In genomic region chr15:94644433-94644832, GRCh38 we compare ENCODE assay signal across 28 cellular contexts.
"Had no signal": no experiment of that assay in that cellular context is flagged by ENCODE, and none has a peak within 500 bp of the region (broad histone marks: within the 10 kb centered on the region; RNA-seq: fewer than 3 reads in every experiment).

No MANE protein-coding gene starts in this region.

- H3K36me3 ChIP-seq: stomach, suprapubic skin, thoracic aorta, thyroid gland, tibial artery, tibial nerve, transverse colon, upper lobe of left lung, upper lobe of right lung, uterus, vagina had no signal

- H3K36me3 Mint-ChIP-seq: stimulated activated effector memory CD8-positive, alpha-beta T cell treated with anti-CD3 and anti-CD28 coated beads, Interleukin-12 subunit alpha, Interleukin-12 subunit beta, amount 100 ng/mL, for 72 hours; stimulated activated memory B cell treated with anti-CD40 and anti-IgM and Interleukin-4, amounts not matched to agents 10 μg/mL and 1 μg/mL and 100 μg/mL, for 72 hours; stimulated activated naive B cell treated with anti-CD40 and anti-IgM and Interleukin-4, amounts not matched to agents 10 μg/mL and 1 μg/mL and 100 μg/mL, for 72 hours had no signal

- H3K27ac ChIP-seq: stomach, suprapubic skin, thoracic aorta, thyroid gland, tibial artery, tibial nerve, transverse colon, upper lobe of left lung, upper lobe of right lung, uterus, vagina had no signal

- H3K9me3 ChIP-seq: stomach, suprapubic skin, thoracic aorta, thyroid gland, transverse colon, upper lobe of left lung, upper lobe of right lung, uterus, vagina had no signal

- H3K4me3 Mint-ChIP-seq: stimulated activated effector memory CD8-positive, alpha-beta T cell treated with anti-CD3 and anti-CD28 coated beads, Interleukin-12 subunit alpha, Interleukin-12 subunit beta, amount 100 ng/mL, for 72 hours; stimulated activated memory B cell treated with anti-CD40 and anti-IgM and Interleukin-4, amounts not matched to agents 10 μg/mL and 1 μg/mL and 100 μg/mL, for 72 hours; stimulated activated naive B cell treated with anti-CD40 and anti-IgM and Interleukin-4, amounts not matched to agents 10 μg/mL and 1 μg/mL and 100 μg/mL, for 72 hours; stimulated activated naive CD8-positive, alpha-beta T cell treated with anti-CD3 and anti-CD28 coated beads, Interleukin-15, amount 100 ng/mL, for 72 hours; stimulated activated naive CD8-positive, alpha-beta T cell treated with anti-CD3 and anti-CD28 coated beads, Interleukin-15, Interleukin-2, amounts not matched to agents 100 ng/mL and 50 ng/mL, for 24 hours; type B pancreatic cell had no signal

- H3K27me3 Mint-ChIP-seq: type B pancreatic cell had no signal

- H3K27ac Mint-ChIP-seq: stimulated activated effector memory CD8-positive, alpha-beta T cell treated with anti-CD3 and anti-CD28 coated beads, Interleukin-12 subunit alpha, Interleukin-12 subunit beta, amount 100 ng/mL, for 72 hours; stimulated activated memory B cell treated with anti-CD40 and anti-IgM and Interleukin-4, amounts not matched to agents 10 μg/mL and 1 μg/mL and 100 μg/mL, for 72 hours; stimulated activated naive B cell treated with anti-CD40 and anti-IgM and Interleukin-4, amounts not matched to agents 10 μg/mL and 1 μg/mL and 100 μg/mL, for 72 hours; stimulated activated naive CD8-positive, alpha-beta T cell treated with anti-CD3 and anti-CD28 coated beads, Interleukin-15, amount 100 ng/mL, for 72 hours; stimulated activated naive CD8-positive, alpha-beta T cell treated with anti-CD3 and anti-CD28 coated beads, Interleukin-15, Interleukin-2, amounts not matched to agents 100 ng/mL and 50 ng/mL, for 24 hours; type B pancreatic cell had no signal

- FAIRE-seq: urothelium cell line had no signal

- H3K9me3 Mint-ChIP-seq: stimulated activated effector memory CD8-positive, alpha-beta T cell treated with anti-CD3 and anti-CD28 coated beads, Interleukin-12 subunit alpha, Interleukin-12 subunit beta, amount 100 ng/mL, for 72 hours; stimulated activated naive B cell treated with anti-CD40 and anti-IgM and Interleukin-4, amounts not matched to agents 10 μg/mL and 1 μg/mL and 100 μg/mL, for 72 hours; stimulated activated naive CD8-positive, alpha-beta T cell treated with anti-CD3 and anti-CD28 coated beads, Interleukin-15, amount 100 ng/mL, for 72 hours; stimulated activated naive CD8-positive, alpha-beta T cell treated with anti-CD3 and anti-CD28 coated beads, Interleukin-15, Interleukin-2, amounts not matched to agents 100 ng/mL and 50 ng/mL, for 24 hours; type B pancreatic cell had no signal

- ATAC-seq: stimulated activated effector memory CD8-positive, alpha-beta T cell treated with anti-CD3 and anti-CD28 coated beads, Interleukin-12 subunit alpha, Interleukin-12 subunit beta, amount 100 ng/mL, for 72 hours; stimulated activated memory B cell treated with anti-CD40 and anti-IgM and Interleukin-4, amounts not matched to agents 10 μg/mL and 1 μg/mL and 100 μg/mL, for 72 hours; stimulated activated naive B cell treated with anti-CD40 and anti-IgM and Interleukin-4, amounts not matched to agents 10 μg/mL and 1 μg/mL and 100 μg/mL, for 72 hours; stimulated activated naive CD8-positive, alpha-beta T cell treated with anti-CD3 and anti-CD28 coated beads, Interleukin-15, amount 100 ng/mL, for 72 hours; stimulated activated naive CD8-positive, alpha-beta T cell treated with anti-CD3 and anti-CD28 coated beads, Interleukin-15, Interleukin-2, amounts not matched to agents 100 U/mL and 50 U/mL, for 24 hours; upper lobe of right lung had no signal

- H3K4me1 ChIP-seq: stomach, suprapubic skin, thyroid gland, tibial artery, tibial nerve, transverse colon, upper lobe of left lung, upper lobe of right lung, uterus, vagina had no signal

- H3K4me3 ChIP-seq: stomach, suprapubic skin, thoracic aorta, thyroid gland, tibial artery, tibial nerve, transverse colon, upper lobe of left lung, upper lobe of right lung, uterus, vagina had no signal

- H3K27me3 ChIP-seq: stomach, suprapubic skin, thyroid gland, tibial artery, tibial nerve, transverse colon, upper lobe of left lung, upper lobe of right lung, uterus, vagina had no signal

- DNase-seq: stimulated activated CD4-positive, alpha-beta T cell treated with anti-CD3 and anti-CD28 coated beads, Interleukin-2, amount 100 ng/mL, for 48 hours; stimulated activated CD4-positive, alpha-beta T cell treated with anti-CD3 and anti-CD28 coated beads, Interleukin-4, amount 100 ng/mL, for 1 hour; stimulated activated CD4-positive, alpha-beta T cell treated with anti-CD3 and anti-CD28 coated beads, Interleukin-4, amount 100 ng/mL, for 24 hours; stimulated activated CD4-positive, alpha-beta T cell treated with anti-CD3 and anti-CD28 coated beads, Interleukin-4, amount 100 ng/mL, for 4 hours; stimulated activated CD8-positive, alpha-beta memory T cell treated with anti-CD3 and anti-CD28 coated beads, Interleukin-4, amount 100 ng/mL, for 48 hours; stimulated activated naive B cell treated with anti-CD40 and anti-IgM and Interleukin-4, amounts not matched to agents 10 μg/mL and 1 μg/mL and 100 μg/mL, for 72 hours; stimulated activated naive CD4-positive, alpha-beta T cell; stimulated activated naive CD4-positive, alpha-beta T cell treated with Interleukin-2 at 50 U/mL for 16 hours; stimulated activated naive CD8-positive, alpha-beta T cell treated with anti-CD3 and anti-CD28 coated beads, Interleukin-15, amount 100 ng/mL, for 72 hours; stimulated activated naive CD8-positive, alpha-beta T cell treated with anti-CD3 and anti-CD28 coated beads, Interleukin-15, Interleukin-2, amounts not matched to agents 100 U/mL and 50 U/mL, for 24 hours; stomach; substantia nigra; thyroid gland; tibial artery; transverse colon; trophoblast cell; upper lobe of left lung; upper lobe of right lung; uterus had no signal

- H3K4me1 Mint-ChIP-seq: stimulated activated effector memory CD8-positive, alpha-beta T cell treated with anti-CD3 and anti-CD28 coated beads, Interleukin-12 subunit alpha, Interleukin-12 subunit beta, amount 100 ng/mL, for 72 hours; stimulated activated memory B cell treated with anti-CD40 and anti-IgM and Interleukin-4, amounts not matched to agents 10 μg/mL and 1 μg/mL and 100 μg/mL, for 72 hours; stimulated activated naive B cell treated with anti-CD40 and anti-IgM and Interleukin-4, amounts not matched to agents 10 μg/mL and 1 μg/mL and 100 μg/mL, for 72 hours; stimulated activated naive CD8-positive, alpha-beta T cell treated with anti-CD3 and anti-CD28 coated beads, Interleukin-15, amount 100 ng/mL, for 72 hours had no signal
